ENCODE assay signal across 23 cellular contexts in genomic region chr4:36854554-36854953, GRCh38.
DNase-seq lines count a peak whose midpoint lies in the region; ATAC-seq and TF ChIP-seq lines count a peak whose summit lies in the region.
"Had no signal": no experiment of that assay in that cellular context is flagged by ENCODE, and none has a peak within 500 bp of the region (broad histone marks: within the 10 kb centered on the region; RNA-seq: fewer than 3 reads in every experiment).

No MANE protein-coding gene starts in this region.

- DNase-seq in stimulated activated naive CD4-positive, alpha-beta T cell treated with Interleukin-2 at 50 U/mL for 16 hours (lab: John Stamatoyannopoulos, UW): no peak
- no peak for DNase-seq in foreskin keratinocyte
- DNase-seq: activated CD4-positive, CD25-positive, alpha-beta regulatory T cell; activated naive CD8-positive, alpha-beta T cell treated with anti-CD3 and anti-CD28 coated beads, Interleukin-2, amount 10 ng/mL, durations not matched to agents 7 days and 5 days; body of pancreas; colonic mucosa; DMS53; kidney glomerular epithelial cell; natural killer cell; NCI-H1105; NCI-H2107; NCI-H524 treated with DMSO at 0.1 percent for 48 hours; PC-9; small intestine; stimulated activated CD4-positive, alpha-beta T cell treated with anti-CD3 and anti-CD28 coated beads, Interleukin-4, amount 100 ng/mL, for 4 hours had no signal

- H3K27me3 ChIP-seq in foreskin keratinocyte: no peaks in the 10 kb centered on the region
- H3K27me3 ChIP-seq: body of pancreas, colonic mucosa, vagina had no signal

- no peak overlapping the region for H3K27ac ChIP-seq in foreskin keratinocyte
- H3K27ac ChIP-seq: body of pancreas, colonic mucosa, PC-9, prostate gland, vagina had no signal

- no peaks in the 10 kb centered on the region for H3K4me1 ChIP-seq in foreskin keratinocyte
- H3K4me1 ChIP-seq: body of pancreas, colonic mucosa, prostate gland, vagina had no signal

- ATAC-seq in GM18508 (IDR thresholded peaks at IDR 0.05; ENCODE audit: insufficient read depth, unreplicated experiment) (peak; percentile 95), GM21360 (IDR thresholded peaks at IDR 0.05; ENCODE audit: unreplicated experiment) (peak; percentile 97), HG02870 (IDR thresholded peaks at IDR 0.05; ENCODE audit: unreplicated experiment) (peak; percentile 99), HG03520 (IDR thresholded peaks at IDR 0.05; ENCODE audit: unreplicated experiment) (peak; percentile 89), HG03460 (IDR thresholded peaks at IDR 0.05; ENCODE audit: unreplicated experiment) (no peak), foreskin keratinocyte (no peak)
- no peak for ATAC-seq in activated CD4-positive, CD25-positive, alpha-beta regulatory T cell treated with anti-CD3 and anti-CD28 coated beads, Interleukin-2, amount 50 U/mL, for 24 hours
- ATAC-seq: body of pancreas, natural killer cell had no signal

- no peak for TF ChIP-seq CTCF in foreskin keratinocyte (conservative IDR thresholded peaks at IDR 0.05)

Comparison
In these comparisons a context has a peak if more than half of its experiments do, and no peak if none do; other contexts are left out.
1. ATAC-seq: peak in GM18508 (single experiment), GM21360 (single experiment), HG02870 (single experiment) and HG03520 (single experiment); none in activated CD4-positive, CD25-positive, alpha-beta regulatory T cell treated with anti-CD3 and anti-CD28 coated beads, Interleukin-2, amount 50 U/mL, for 24 hours (0 of 2), HG03460 (single experiment) and foreskin keratinocyte (single experiment).